Comparison of ENCODE assay signal across 9 cellular contexts in the genomic region with DNA sequence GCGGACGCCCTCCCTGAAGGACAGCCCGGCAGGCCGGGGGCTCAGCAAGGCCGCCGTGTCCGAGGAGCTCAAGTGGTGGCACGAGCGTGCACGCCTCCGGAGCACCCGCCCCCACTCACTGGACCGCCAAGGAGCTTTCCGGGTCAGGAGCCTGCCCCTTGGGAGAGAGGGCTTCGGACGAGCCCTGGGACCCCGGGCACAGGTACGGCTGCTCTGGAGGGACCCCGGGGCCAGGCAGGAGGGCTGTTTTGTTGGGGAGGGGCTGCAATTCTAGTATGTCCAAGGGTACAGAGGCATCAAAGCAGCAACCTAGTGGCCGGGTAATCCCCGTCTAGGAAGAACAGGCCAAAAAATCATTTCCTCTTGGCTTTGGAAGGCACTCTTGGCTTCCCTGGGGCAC. TPM values are rescaled to one million over a fixed set of nuclear protein-coding genes. Genes with fewer than 3 reads are reported as not detected.
"Had no signal": no experiment of that assay in that cellular context is flagged by ENCODE, and none has a peak within 500 bp of the region (broad histone marks: within the 10 kb centered on the region; RNA-seq: fewer than 3 reads in every experiment).

No MANE protein-coding gene starts in this region.

RNA-seq across cellular contexts. Expression of gene INAVA, which starts 17.2 kb away (rescaled TPM):
- total RNA-seq: activated CD4-positive, alpha-beta T cell treated with anti-CD3 and anti-CD28 coated beads for 36 hours; activated CD4-positive, alpha-beta T cell treated with anti-CD3 and anti-CD28 coated beads, Interleukin-2, amount 10 ng/mL, durations not matched to agents 7 days and 5 days; activated T-helper 2 cell treated with anti-CD3 and anti-CD28 coated beads, Interferon-gamma antibody, Interleukin-2, Interleukin-4, amounts not matched to agents 10 μg/mL and 5 μg/mL and 100 μg/mL, durations not matched to agents 14 hours and 24 hours and 36 hours; ascending aorta; T-helper 1 cell treated with Interleukin-12 subunit alpha and Interleukin-12 subunit beta and Interleukin-4 antibody, amounts not matched to agents 30 ng/mL and 1 ng/mL, for 36 hours; T-helper 2 cell treated with Interferon-gamma antibody and Interleukin-4, amounts not matched to agents 100 ng/mL and 5 ng/mL, for 36 hours had no signal

RNA-seq across cellular contexts. Expression of gene GPR25, which starts 39.2 kb away (rescaled TPM):
- total RNA-seq: activated CD4-positive, alpha-beta T cell treated with anti-CD3 and anti-CD28 coated beads for 36 hours; activated CD4-positive, alpha-beta T cell treated with anti-CD3 and anti-CD28 coated beads, Interleukin-2, amount 10 ng/mL, durations not matched to agents 7 days and 5 days; activated T-helper 2 cell treated with anti-CD3 and anti-CD28 coated beads, Interferon-gamma antibody, Interleukin-2, Interleukin-4, amounts not matched to agents 10 μg/mL and 5 μg/mL and 100 μg/mL, durations not matched to agents 14 hours and 24 hours and 36 hours; ascending aorta; bronchial epithelial cell; T-helper 1 cell treated with Interleukin-12 subunit alpha and Interleukin-12 subunit beta and Interleukin-4 antibody, amounts not matched to agents 30 ng/mL and 1 ng/mL, for 36 hours; T-helper 2 cell treated with Interferon-gamma antibody and Interleukin-4, amounts not matched to agents 100 ng/mL and 5 ng/mL, for 36 hours; WTC11 had no signal
- polyA plus RNA-seq: cardiac muscle cell had no signal
